ENCODE assay signal across 8 cellular contexts in genomic region chr18:63074987-63075404, GRCh38.
DNase-seq lines count a peak whose midpoint lies in the region; ATAC-seq, FAIRE-seq and TF ChIP-seq lines count a peak whose summit lies in the region.

No MANE protein-coding gene starts in this region.

- H3K27ac ChIP-seq in neural progenitor cell (no peak overlapping the region), stomach smooth muscle (ENCODE audit: low read length) (no peak overlapping the region)

- H3K4me3 Mint-ChIP-seq in neural progenitor cell = peak overlapping the region; percentile 43

- DNase-seq in GM12892 (ENCODE audit: insufficient read length) (no peak), HPDE6-E6E7 (ENCODE audit: extremely low spot score) (peak; percentile 81), RKO (ENCODE audit: low spot score) (peak; percentile 59), foreskin melanocyte (peak; percentile 66), neural progenitor cell (ENCODE audit: low spot score) (peak; percentile 86)
- peak; percentile 35 for DNase-seq in activated gamma-delta T cell treated with anti-CD3 and anti-CD28 coated beads, Interleukin-2, amount 50 U/mL, for 16 hours (ENCODE audit: low read depth)

- H3K9ac ChIP-seq in neural progenitor cell (no peak overlapping the region), stomach smooth muscle (ENCODE audit: low read length in 2 of 2) (peak overlapping the region; percentile 62 to 63)

- no peak overlapping the region for H3K27ac Mint-ChIP-seq in neural progenitor cell

- peak; percentile 63 for FAIRE-seq in GM12892 (lab: Jason Lieb, UNC)

- peaks cover 3% of the 10 kb centered on the region for H3K4me1 ChIP-seq in neural progenitor cell
- no peaks in the 10 kb centered on the region for H3K4me1 ChIP-seq in stomach smooth muscle (ENCODE audit: control insufficient read depth, insufficient read depth, low read length)

- H3K36me3 ChIP-seq in neural progenitor cell = no peaks in the 10 kb centered on the region
- no peaks in the 10 kb centered on the region for H3K36me3 ChIP-seq in stomach smooth muscle (ENCODE audit: control insufficient read depth in 2 of 2, insufficient read depth in 2 of 2, low read length in 2 of 2)

- H3K4me2 ChIP-seq in neural progenitor cell = peak overlapping the region; percentile 67

- peaks cover 3% of the 10 kb centered on the region for H3K9me3 Mint-ChIP-seq in neural progenitor cell

- no peaks in the 10 kb centered on the region for H3F3A ChIP-seq in neural progenitor cell (ENCODE audit: low read depth)

- H3K27me3 ChIP-seq in neural progenitor cell = no peaks in the 10 kb centered on the region
- H3K27me3 ChIP-seq in stomach smooth muscle (ENCODE audit: control insufficient read depth in 1 of 2, insufficient read depth in 2 of 2, low read length in 2 of 2) = no peaks in the 10 kb centered on the region

- no peak for TF ChIP-seq POLR2A in GM12892 (IDR thresholded peaks at IDR 0.05; ENCODE audit: low read depth, low read length)

- no peak for ATAC-seq in GM18858 (IDR thresholded peaks at IDR 0.05; ENCODE audit: unreplicated experiment)

- H3K4me3 ChIP-seq in neural progenitor cell = peak overlapping the region; percentile 30
- peak overlapping the region; percentile 75 to 88 for H3K4me3 ChIP-seq in stomach smooth muscle (ENCODE audit: low read length in 2 of 2)

- H3K79me2 ChIP-seq in neural progenitor cell (ENCODE audit: low read depth) = no peaks in the 10 kb centered on the region

- H3K4me1 Mint-ChIP-seq in neural progenitor cell = peaks cover 5% of the 10 kb centered on the region

- H4K20me1 ChIP-seq in neural progenitor cell (ENCODE audit: low read depth) = no peaks in the 10 kb centered on the region

- no peaks in the 10 kb centered on the region for H3K9me3 ChIP-seq in neural progenitor cell (ENCODE audit: low read depth)
- H3K9me3 ChIP-seq in stomach smooth muscle (ENCODE audit: control insufficient read depth in 2 of 2, low read length in 2 of 2) = peaks cover 0 to 3% of the 10 kb centered on the region in 2 donors

- H3K36me3 Mint-ChIP-seq in neural progenitor cell = no peaks in the 10 kb centered on the region

- H2AFZ ChIP-seq in neural progenitor cell (replicated peaks) = peak overlapping the region; percentile 86

- peaks cover 2% of the 10 kb centered on the region for H3K27me3 Mint-ChIP-seq in neural progenitor cell (ENCODE audit: insufficient read depth, low read depth)

- no peak for TF ChIP-seq CTCF in neural progenitor cell (IDR thresholded peaks at IDR 0.05)
